ENCODE assay signal across 8 cellular contexts in genomic region chr11:95715777-95716241, GRCh38.
DNase-seq lines count a peak whose midpoint lies in the region; ATAC-seq, FAIRE-seq and TF ChIP-seq lines count a peak whose summit lies in the region.

No MANE protein-coding gene starts in this region.

- no peaks in the 10 kb centered on the region for H4K20me1 ChIP-seq in H1 (replicated peaks in 1 of 2; ENCODE audit: control insufficient read depth in 1 of 2, insufficient read depth in 2 of 2, low read length in 2 of 2)

- H3K36me3 Mint-ChIP-seq in WTC11: no peaks in the 10 kb centered on the region

- H3K9ac ChIP-seq in H1 (replicated peaks in 1 of 4; ENCODE audit: extremely low read depth in 1 of 4, low read depth in 3 of 4, low read length in 3 of 4): 0 out of 7 replicates have a peak overlapping the region, but pooled peaks of 1 of the 4 experiments have one; percentile 24

- peaks cover 5% of the 10 kb centered on the region for H3K4me1 Mint-ChIP-seq in WTC11

- no peak overlapping the region for H3K4me3 Mint-ChIP-seq in WTC11

- no peak overlapping the region for H2BK5ac ChIP-seq in H1 (ENCODE audit: low read depth, low read length)

- FAIRE-seq in H1 (lab: Jason Lieb, UNC): no peak

- H4K91ac ChIP-seq in H1 (replicated peaks; ENCODE audit: insufficient read length, low read length): no peak overlapping the region

- H3K79me1 ChIP-seq in H1 (ENCODE audit: low read depth, low read length): no peaks in the 10 kb centered on the region

- no peak overlapping the region for H3K23ac ChIP-seq in H1 (ENCODE audit: insufficient read length)

- no peak overlapping the region for H3K18ac ChIP-seq in H1 (ENCODE audit: extremely low read depth, low read length)

- ATAC-seq in GM18517 (IDR thresholded peaks at IDR 0.05; ENCODE audit: unreplicated experiment): peak; percentile 84
- peak; percentile 88 for ATAC-seq in HG02798 (IDR thresholded peaks at IDR 0.05; ENCODE audit: poor library complexity, unreplicated experiment)
- ATAC-seq in WTC11: no peak

- no peak overlapping the region for H3K4me2 ChIP-seq in H1 (ENCODE audit: insufficient read depth in 1 of 2, low read depth in 2 of 2, low read length in 2 of 2)

- TF ChIP-seq EP300 in H1 (IDR thresholded peaks at IDR 0.05; ENCODE audit: borderline replicate concordance in 1 of 2, low read depth in 2 of 2, low read length in 2 of 2): no peak

- no peaks in the 10 kb centered on the region; the same call in 1 of the 2 replicates for H3K27me3 Mint-ChIP-seq in WTC11 (ENCODE audit: low read depth)

- no peak for TF ChIP-seq POLR2A in H1 (IDR thresholded peaks at IDR 0.05; ENCODE audit: control extremely low read depth in 1 of 2, low read depth in 2 of 2, low read length in 2 of 2)

- DNase-seq in SK-MEL-5 (ENCODE audit: low read depth, low spot score) (peak; percentile 98), H1 (ENCODE audit: low read depth in 1 of 2, low spot score in 2 of 2) (no peak), WTC11 (ENCODE audit: low spot score) (no peak), NCI-H1436 (lab: John Stamatoyannopoulos, UW) (no peak), T1000 (lab: John Stamatoyannopoulos, UW) (no peak)
- DNase-seq in stimulated activated CD8-positive, alpha-beta memory T cell treated with anti-CD3 and anti-CD28 coated beads, Interleukin-2, amount 100 ng/mL, for 48 hours (ENCODE audit: low read depth in 2 of 2): peak; percentile 19 to 26

- H3K9me3 Mint-ChIP-seq in WTC11: no peaks in the 10 kb centered on the region

- H3K4ac ChIP-seq in H1 (replicated peaks; ENCODE audit: insufficient read length, low read depth, low read length): no peak overlapping the region

- no peak overlapping the region for H3K14ac ChIP-seq in H1 (ENCODE audit: insufficient read length)

- no peak overlapping the region for H2AK5ac ChIP-seq in H1 (ENCODE audit: low read depth, low read length)

- no peak for TF ChIP-seq RAD21 in H1 (IDR thresholded peaks at IDR 0.05 in 1 of 2, conservative IDR thresholded peaks at IDR 0.05 in 1 of 2; ENCODE audit: low read depth in 2 of 2, low read length in 2 of 2)

- no peak overlapping the region for H3K56ac ChIP-seq in H1 (replicated peaks; ENCODE audit: insufficient read length, low read depth, low read length)

- WGBS in H1 (ENCODE audit: extremely low coverage in 1 of 2, insufficient coverage in 1 of 2, insufficient read length in 1 of 2, insufficient replicate concordance in 2 of 2, low coverage in 1 of 2, low lambda C conversion rate in 2 of 2, missing lambda C conversion rate in 1 of 2), 2 experiments: 82% methylated on average over 2 of the region's 2 CpGs; no CpG with 5 or more reads in 1 of the 2 experiments

- in situ Hi-C loops in SK-MEL-5 (cut with HindIII; ENCODE audit: low pct_unique_long_range_greater_than_20kb, low sequenced_read_pairs): no loop called here

- H4K8ac ChIP-seq in H1 (ENCODE audit: extremely low read depth, insufficient read depth, low read length): no peak overlapping the region

- no peak overlapping the region for H3K27ac ChIP-seq in H1 (ENCODE audit: low read depth, low read length)

- H2BK15ac ChIP-seq in H1 (ENCODE audit: low read length): no peak overlapping the region

- H2AFZ ChIP-seq in H1 (ENCODE audit: low read length): peak overlapping the region; percentile 24; the same call in 1 of the 2 replicates

- POLR2A ChIA-PET in H1 (lab: Charles Lee; ENCODE audit: partially characterized antibody) (no interaction called here), WTC11 (lab: Charles Lee) (no interaction called here)

- H2BK12ac ChIP-seq in H1 (ENCODE audit: low read depth, low read length): no peak overlapping the region

- no peak overlapping the region for H2BK120ac ChIP-seq in H1 (replicated peaks; ENCODE audit: low read depth, low read length)

- no peak overlapping the region for H4K5ac ChIP-seq in H1 (ENCODE audit: insufficient read length, low read depth, low read length)

- TF ChIP-seq CTCF in H1 (IDR thresholded peaks at IDR 0.05; ENCODE audit: control extremely low read depth in 1 of 3, insufficient read depth in 1 of 3, low read depth in 1 of 3, low read length in 3 of 3) (no peak), WTC11 (IDR thresholded peaks at IDR 0.05) (no peak)

- H3K4me3 ChIP-seq in H1 (ENCODE audit: extremely low read depth in 1 of 4, insufficient read depth in 2 of 4, low read depth in 3 of 4, low read length in 4 of 4): no peak overlapping the region

- no peaks in the 10 kb centered on the region for H3K4me1 ChIP-seq in H1 (replicated peaks in 1 of 4; ENCODE audit: control insufficient read depth in 3 of 4, insufficient read depth in 4 of 4, low read length in 3 of 4)

- H2BK20ac ChIP-seq in H1 (ENCODE audit: low read length): no peak overlapping the region

- no peak overlapping the region for H3K27ac Mint-ChIP-seq in WTC11

- H3K27me3 ChIP-seq in H1 (replicated peaks in 1 of 4; ENCODE audit: control insufficient read depth in 3 of 4, extremely low read depth in 1 of 4, insufficient read depth in 3 of 4, low read length in 3 of 4): no peaks in the 10 kb centered on the region

- no peaks in the 10 kb centered on the region for H3K36me3 ChIP-seq in H1 (ENCODE audit: control insufficient read depth in 2 of 4, insufficient read depth in 4 of 4, low read length in 3 of 4)

- H3K9me3 ChIP-seq in H1 (ENCODE audit: insufficient read depth in 2 of 2, low read depth in 1 of 2, low read length in 1 of 2): no peaks in the 10 kb centered on the region

- CTCF ChIA-PET in H1 (lab: Charles Lee; ENCODE audit: partially characterized antibody) (interaction anchor here (0.9 to 23.9 kb wide), 3 partner anchors 10 to 562 kb away, joined by 4 to 407 read pairs (median 45); no protein-coding TSS in a partner anchor), WTC11 (lab: Charles Lee) (interaction anchor here (0.9 kb wide), 1 partner anchor 10 kb away, joined by 6 read pairs; no protein-coding TSS in a partner anchor)

- no peaks in the 10 kb centered on the region for H3K79me2 ChIP-seq in H1 (ENCODE audit: control insufficient read depth in 1 of 2, insufficient read depth in 2 of 2, low read length in 2 of 2)

- no peaks in the 10 kb centered on the region for H3K23me2 ChIP-seq in H1 (ENCODE audit: low read depth, low read length)

TF ChIP-seq in H1, 55 proteins besides CTCF, POLR2A, EP300 and RAD21 (continues in another document):
- TF ChIP-seq SIN3A (conservative IDR thresholded peaks at IDR 0.05 in 1 of 2, IDR thresholded peaks at IDR 0.05 in 1 of 2; ENCODE audit: low read depth in 1 of 2, low read length in 2 of 2) (no peak), EZH2 (IDR thresholded peaks at IDR 0.05; ENCODE audit: low read depth, low read length, severe bottlenecking) (no peak), RXRA (IDR thresholded peaks at IDR 0.05; ENCODE audit: insufficient read depth, low read depth, low read length) (no peak), SP4 (IDR thresholded peaks at IDR 0.05; ENCODE audit: low read length) (no peak), ZNF274 (IDR thresholded peaks at IDR 0.05; ENCODE audit: borderline replicate concordance, extremely low read depth, low read length) (no peak), RFX5 (IDR thresholded peaks at IDR 0.05; ENCODE audit: borderline replicate concordance, low read depth, low read length) (no peak)

TF ChIP-seq in WTC11, 78 proteins besides CTCF, POLR2A, EP300 and RAD21:
- TF ChIP-seq NFE2L1 (CRISPR knock-in tag; IDR thresholded peaks at IDR 0.05): no peak
- TF ChIP-seq, protein P1, sequence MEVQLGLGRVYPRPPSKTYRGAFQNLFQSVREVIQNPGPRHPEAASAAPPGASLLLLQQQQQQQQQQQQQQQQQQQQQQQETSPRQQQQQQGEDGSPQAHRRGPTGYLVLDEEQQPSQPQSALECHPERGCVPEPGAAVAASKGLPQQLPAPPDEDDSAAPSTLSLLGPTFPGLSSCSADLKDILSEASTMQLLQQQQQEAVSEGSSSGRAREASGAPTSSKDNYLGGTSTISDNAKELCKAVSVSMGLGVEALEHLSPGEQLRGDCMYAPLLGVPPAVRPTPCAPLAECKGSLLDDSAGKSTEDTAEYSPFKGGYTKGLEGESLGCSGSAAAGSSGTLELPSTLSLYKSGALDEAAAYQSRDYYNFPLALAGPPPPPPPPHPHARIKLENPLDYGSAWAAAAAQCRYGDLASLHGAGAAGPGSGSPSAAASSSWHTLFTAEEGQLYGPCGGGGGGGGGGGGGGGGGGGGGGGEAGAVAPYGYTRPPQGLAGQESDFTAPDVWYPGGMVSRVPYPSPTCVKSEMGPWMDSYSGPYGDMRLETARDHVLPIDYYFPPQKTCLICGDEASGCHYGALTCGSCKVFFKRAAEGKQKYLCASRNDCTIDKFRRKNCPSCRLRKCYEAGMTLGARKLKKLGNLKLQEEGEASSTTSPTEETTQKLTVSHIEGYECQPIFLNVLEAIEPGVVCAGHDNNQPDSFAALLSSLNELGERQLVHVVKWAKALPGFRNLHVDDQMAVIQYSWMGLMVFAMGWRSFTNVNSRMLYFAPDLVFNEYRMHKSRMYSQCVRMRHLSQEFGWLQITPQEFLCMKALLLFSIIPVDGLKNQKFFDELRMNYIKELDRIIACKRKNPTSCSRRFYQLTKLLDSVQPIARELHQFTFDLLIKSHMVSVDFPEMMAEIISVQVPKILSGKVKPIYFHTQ (CRISPR knock-in tag; IDR thresholded peaks at IDR 0.05): no peak
- TF ChIP-seq TCF7 (CRISPR knock-in tag; IDR thresholded peaks at IDR 0.05; ENCODE audit: low read depth): no peak
- no peak for TF ChIP-seq CBFB (CRISPR knock-in tag; IDR thresholded peaks at IDR 0.05; ENCODE audit: low read depth)
- TF ChIP-seq, protein P2, sequence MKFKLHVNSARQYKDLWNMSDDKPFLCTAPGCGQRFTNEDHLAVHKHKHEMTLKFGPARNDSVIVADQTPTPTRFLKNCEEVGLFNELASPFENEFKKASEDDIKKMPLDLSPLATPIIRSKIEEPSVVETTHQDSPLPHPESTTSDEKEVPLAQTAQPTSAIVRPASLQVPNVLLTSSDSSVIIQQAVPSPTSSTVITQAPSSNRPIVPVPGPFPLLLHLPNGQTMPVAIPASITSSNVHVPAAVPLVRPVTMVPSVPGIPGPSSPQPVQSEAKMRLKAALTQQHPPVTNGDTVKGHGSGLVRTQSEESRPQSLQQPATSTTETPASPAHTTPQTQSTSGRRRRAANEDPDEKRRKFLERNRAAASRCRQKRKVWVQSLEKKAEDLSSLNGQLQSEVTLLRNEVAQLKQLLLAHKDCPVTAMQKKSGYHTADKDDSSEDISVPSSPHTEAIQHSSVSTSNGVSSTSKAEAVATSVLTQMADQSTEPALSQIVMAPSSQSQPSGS (CRISPR knock-in tag; IDR thresholded peaks at IDR 0.05; ENCODE audit: borderline replicate concordance, low read depth): no peak
- TF ChIP-seq KAT7 (CRISPR knock-in tag; IDR thresholded peaks at IDR 0.05; ENCODE audit: borderline replicate concordance): no peak

Comparison
In these comparisons a context has a peak if more than half of its experiments do, and no peak if none do; other contexts are left out.
1. DNase-seq: peak in SK-MEL-5 (single experiment) and stimulated activated CD8-positive, alpha-beta memory T cell treated with anti-CD3 and anti-CD28 coated beads, Interleukin-2, amount 100 ng/mL, for 48 hours (2 of 2); none in H1 (0 of 2), WTC11 (single experiment), NCI-H1436 (single experiment) and T1000 (single experiment).